ENCODE assay signal across 34 cellular contexts in the genomic region with DNA sequence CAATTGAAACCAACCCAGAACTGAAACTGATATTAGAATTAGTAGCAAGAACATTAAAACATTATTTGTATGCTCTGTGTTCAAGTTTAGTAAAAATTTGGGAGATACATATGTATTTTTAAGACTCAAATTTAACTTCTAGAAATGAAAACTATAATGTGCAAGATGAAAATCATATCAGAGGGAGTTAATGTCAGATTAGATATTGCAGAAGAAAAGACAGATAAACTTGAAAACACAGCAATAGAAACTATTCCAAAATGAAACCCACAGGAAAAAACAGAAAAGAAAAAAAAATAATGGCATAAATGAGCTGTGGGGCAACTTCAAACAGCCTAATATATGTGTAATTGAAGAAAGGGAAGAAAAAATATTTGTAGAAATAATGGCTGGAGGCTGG.
"Had no signal": no experiment of that assay in that cellular context is flagged by ENCODE, and none has a peak within 500 bp of the region (broad histone marks: within the 10 kb centered on the region; RNA-seq: fewer than 3 reads in every experiment).

No MANE protein-coding gene starts in this region.

- DNase-seq: Karpas-422, Kasumi-1, MG63, MM.1S, MV-4-11, NCI-H1048, NCI-H1092, NCI-H1092 treated with DMSO at 0.1 percent for 48 hours, NCI-H1105, NCI-H1105 treated with DMSO at 0.1 percent for 48 hours, NCI-H1417, NCI-H1417 treated with DMSO at 0.1 percent for 48 hours, NCI-H1436, NCI-H1436 treated with DMSO at 0.1 percent for 48 hours, NCI-H146, NCI-H1694, NCI-H1694 treated with DMSO at 0.1 percent for 48 hours, NCI-H187, NCI-H187 treated with DMSO at 0.1 percent for 48 hours, NCI-H1930, NCI-H2029, NCI-H2029 treated with DMSO at 0.1 percent for 48 hours, NCI-H2081, NCI-H2081 treated with DMSO at 0.1 percent for 48 hours, NCI-H2107, NCI-H2171, NCI-H2171 treated with DMSO at 0.1 percent for 48 hours, NCI-H2227 treated with DMSO at 0.1 percent for 48 hours, NCI-H226, NCI-H345, NCI-H446, NCI-H446 treated with DMSO at 0.1 percent for 48 hours, NCI-H510A had no signal

- H3K27me3 ChIP-seq: MG63 had no signal

- H3K4me2 ChIP-seq: KMS-11 had no signal

- H3K27ac ChIP-seq: KMS-11 had no signal

- H3K9ac ChIP-seq: KMS-11 had no signal

- H3K4me3 ChIP-seq: MG63 had no signal
